11 cellular contexts compared by ENCODE assay signal in the genomic region with DNA sequence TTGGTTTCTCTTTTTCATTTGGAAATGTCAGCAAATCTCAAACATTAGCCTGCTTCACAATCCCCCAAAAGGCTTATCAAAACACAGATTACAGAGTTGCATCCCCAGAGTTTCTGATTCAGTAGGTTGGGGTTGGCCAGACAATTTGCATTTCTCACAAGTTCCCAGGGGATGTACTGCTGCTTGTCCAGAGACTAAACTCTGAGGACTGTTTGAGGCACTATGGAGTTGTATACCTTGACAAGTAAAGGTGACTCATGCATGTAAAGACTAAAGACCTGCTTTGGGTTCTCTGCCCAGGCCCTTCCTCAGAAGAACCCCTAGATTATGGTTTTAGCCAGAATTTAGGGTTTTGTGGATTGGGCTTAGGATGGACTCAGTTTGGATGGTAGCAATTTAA.
DNase-seq lines count a peak whose midpoint lies in the region; ATAC-seq, FAIRE-seq and TF ChIP-seq lines count a peak whose summit lies in the region.
"Had no signal": no experiment of that assay in that cellular context is flagged by ENCODE, and none has a peak within 500 bp of the region (broad histone marks: within the 10 kb centered on the region; RNA-seq: fewer than 3 reads in every experiment).

No MANE protein-coding gene starts in this region.

- POLR2A ChIA-PET in GM12878 (lab: Charles Lee), result no interaction called here

- no peak for TF ChIP-seq CTCF in GM12878 (IDR thresholded peaks at IDR 0.05 in 2 of 3, conservative IDR thresholded peaks at IDR 0.05 in 1 of 3; ENCODE audit: control insufficient read depth in 2 of 3, extremely low read depth in 1 of 3, insufficient read depth in 1 of 3, low read depth in 3 of 3, low read length in 3 of 3)
- TF ChIP-seq CTCF in mammary epithelial cell (conservative IDR thresholded peaks at IDR 0.05 in 1 of 2, IDR thresholded peaks at IDR 0.05 in 1 of 2; ENCODE audit: extremely low read depth in 1 of 2, insufficient read depth in 1 of 2, low read depth in 1 of 2, low read length in 2 of 2), result no peak
- no peak for TF ChIP-seq CTCF in GM13977 (IDR thresholded peaks at IDR 0.05; ENCODE audit: extremely low read depth, insufficient read depth, missing control alignments)

- CTCF ChIA-PET in GM12878 (lab: Yijun Ruan, JAX) (interaction anchor here (0.6 to 2.2 kb wide), 21 partner anchors 9 to 955 kb away, joined by 3 to 20 read pairs (median 4); no protein-coding TSS in a partner anchor), mammary epithelial cell (lab: Charles Lee; ENCODE audit: low non-redundant PET) (no interaction called here)

- FAIRE-seq in GM12878 (lab: Jason Lieb, UNC), result no peak

- TF ChIP-seq POLR2A in GM12878 (IDR thresholded peaks at IDR 0.05; ENCODE audit: low read depth, low read length), result no peak

- BruUV-seq in GM12878 (replicated peaks; lab: Mats Ljungman, UMichigan), result no TSS peak
- no TSS peak for BruUV-seq in mammary epithelial cell (replicated peaks; lab: Mats Ljungman, UMichigan)

- no peak overlapping the region for H3K4me2 ChIP-seq in GM12878 (ENCODE audit: control insufficient read depth, insufficient read depth)
- H3K4me2 ChIP-seq in mammary epithelial cell (ENCODE audit: insufficient read depth, low read depth, low read length), result no peak overlapping the region

- SMC1A ChIA-PET in GM12878 (lab: Charles Lee; ENCODE audit: uncharacterized antibody, unreplicated experiment), result interaction anchor here (0.6 to 2.0 kb wide), 21 partner anchors 10 to 1495 kb away, joined by 3 to 7 read pairs (median 3); no protein-coding TSS in a partner anchor

- in situ Hi-C loops in GM12878 (cut with MboI), result no loop called here
- in situ Hi-C loops in mammary epithelial cell (cut with MboI; ENCODE audit: low sequenced_read_pairs in 2 of 2), result no loop called here
- in situ Hi-C loops in GM13977 (cut with MboI; ENCODE audit: low pct_unique_long_range_greater_than_20kb, low sequenced_read_pairs, unreplicated experiment), result no loop called here

- dilution Hi-C loops in mammary epithelial cell (cut with HindIII; ENCODE audit: low sequenced_read_pairs), result no loop called here

- intact Hi-C loops in GM12878 (cut with micrococcal nuclease; ENCODE audit: unreplicated experiment), result loop anchor here (1.0 to 10.0 kb wide), 3 partner anchors 115 to 345 kb away; no protein-coding TSS in a partner anchor
- intact Hi-C loops in mammary epithelial cell (cut with micrococcal nuclease), result loop anchor here (1.0 to 10.0 kb wide), 2 partner anchors 185 to 266 kb away; no protein-coding TSS in a partner anchor
- intact Hi-C loops in posterior cingulate gyrus (cut with DNase I), result loop anchor here (5.0 to 10.0 kb wide), 2 partner anchors 285 to 928 kb away; no protein-coding TSS in a partner anchor

- no peaks in the 10 kb centered on the region for H3K27me3 ChIP-seq in GM12878 (replicated peaks in 1 of 2; ENCODE audit: control insufficient read depth in 2 of 2, insufficient read depth in 2 of 2, low read length in 1 of 2)
- no peaks in the 10 kb centered on the region for H3K27me3 ChIP-seq in mammary epithelial cell (ENCODE audit: insufficient read depth, low read length)
- H3K27me3 ChIP-seq: testis had no signal

- ATAC-seq in GM19023 (IDR thresholded peaks at IDR 0.05; ENCODE audit: unreplicated experiment), result peak; percentile 35
- ATAC-seq in GM21576 (IDR thresholded peaks at IDR 0.05; ENCODE audit: unreplicated experiment), result peak; percentile 28
- peak; percentile 62 for ATAC-seq in HG03097 (IDR thresholded peaks at IDR 0.05; ENCODE audit: low FRiP score, unreplicated experiment)
- peak; percentile 48 for ATAC-seq in GM12878
- ATAC-seq: activated CD8-positive, alpha-beta T cell treated with anti-CD3 and anti-CD28 coated beads, Interleukin-2, amount 10 ng/mL, durations not matched to agents 7 days and 5 days had no signal

- H3K9ac ChIP-seq in GM12878 (ENCODE audit: control insufficient read depth, insufficient read depth, low read length) (no peak overlapping the region), mammary epithelial cell (ENCODE audit: insufficient read depth, low read length) (no peak overlapping the region)

- H4K20me1 ChIP-seq in GM12878 (ENCODE audit: control insufficient read depth, insufficient read depth) (no peaks in the 10 kb centered on the region), mammary epithelial cell (ENCODE audit: insufficient read depth, low read length) (no peaks in the 10 kb centered on the region)

- no peak overlapping the region for H3K4me3 ChIP-seq in GM12878
- no peak overlapping the region for H3K4me3 ChIP-seq in mammary epithelial cell (replicated peaks in 1 of 3; ENCODE audit: insufficient read depth in 1 of 3, low read depth in 2 of 3, low read length in 3 of 3)
- H3K4me3 ChIP-seq: testis had no signal

- H3K4me1 ChIP-seq in GM12878 (ENCODE audit: control insufficient read depth, insufficient read depth, low read length) (peaks cover 36% of the 10 kb centered on the region), mammary epithelial cell (ENCODE audit: insufficient read depth, low read length) (no peaks in the 10 kb centered on the region)
- H3K4me1 ChIP-seq: testis had no signal

- no peaks in the 10 kb centered on the region for H3K36me3 ChIP-seq in GM12878 (ENCODE audit: control insufficient read depth in 2 of 2, insufficient read depth in 2 of 2, low read length in 1 of 2)
- no peaks in the 10 kb centered on the region for H3K36me3 ChIP-seq in mammary epithelial cell (ENCODE audit: insufficient read depth, low read length)

- no peak overlapping the region for H3K27ac ChIP-seq in GM12878 (ENCODE audit: control insufficient read depth, insufficient read depth)
- no peak overlapping the region for H3K27ac ChIP-seq in mammary epithelial cell (ENCODE audit: insufficient read depth, low read depth, low read length)
- H3K27ac ChIP-seq: testis had no signal

- TF ChIP-seq EP300 in GM12878 (IDR thresholded peaks at IDR 0.05; ENCODE audit: borderline replicate concordance in 1 of 2, control insufficient read depth in 1 of 2, low read depth in 2 of 2, low read length in 2 of 2), result no peak

- H2AFZ ChIP-seq in GM12878 (ENCODE audit: control insufficient read depth, low read depth, low read length) (no peak overlapping the region), mammary epithelial cell (ENCODE audit: low read depth, low read length) (no peak overlapping the region)

- H3K79me2 ChIP-seq in GM12878 (ENCODE audit: control insufficient read depth, insufficient read depth, low read length), result no peaks in the 10 kb centered on the region
- no peaks in the 10 kb centered on the region for H3K79me2 ChIP-seq in mammary epithelial cell (ENCODE audit: insufficient read depth, low read length)

- RAD21 ChIA-PET in GM12878 (lab: Charles Lee; ENCODE audit: unreplicated experiment), result interaction anchor here (0.8 to 2.6 kb wide), 9 partner anchors 73 to 927 kb away, joined by 3 to 9 read pairs (median 5); no protein-coding TSS in a partner anchor

- no peak for TF ChIP-seq RAD21 in GM12878 (IDR thresholded peaks at IDR 0.05; ENCODE audit: insufficient read depth, low read depth, low read length)

- H3K9me3 ChIP-seq in GM12878 (replicated peaks; ENCODE audit: control insufficient read depth, insufficient read depth, low read length) (peaks cover 7% of the 10 kb centered on the region), mammary epithelial cell (replicated peaks; ENCODE audit: insufficient read depth, low read length) (no peaks in the 10 kb centered on the region)
- H3K9me3 ChIP-seq: testis had no signal

- DNase-seq in GM12878 (ENCODE audit: low read depth, low spot score) (no peak), mammary epithelial cell (no peak), middle frontal gyrus (ENCODE audit: extremely low spot score, low spot score) (no peak), posterior cingulate gyrus (no peak), GM13977 (ENCODE audit: low spot score) (no peak)
- DNase-seq: activated CD8-positive, alpha-beta T cell treated with anti-CD3 and anti-CD28 coated beads, Interleukin-2, amount 10 ng/mL, durations not matched to agents 7 days and 5 days; activated naive CD4-positive, alpha-beta T cell; testis had no signal

TF ChIP-seq in GM12878, 131 proteins besides CTCF, POLR2A, EP300 and RAD21:
- TF ChIP-seq NR2C1 (IDR thresholded peaks at IDR 0.05) (no peak), SUPT20H (IDR thresholded peaks at IDR 0.05; ENCODE audit: borderline replicate concordance, control insufficient read depth, low read depth, low read length) (no peak), FOXK2 (IDR thresholded peaks at IDR 0.05) (no peak)
